Comparison of ENCODE assay signal across 13 cellular contexts in the genomic region with DNA sequence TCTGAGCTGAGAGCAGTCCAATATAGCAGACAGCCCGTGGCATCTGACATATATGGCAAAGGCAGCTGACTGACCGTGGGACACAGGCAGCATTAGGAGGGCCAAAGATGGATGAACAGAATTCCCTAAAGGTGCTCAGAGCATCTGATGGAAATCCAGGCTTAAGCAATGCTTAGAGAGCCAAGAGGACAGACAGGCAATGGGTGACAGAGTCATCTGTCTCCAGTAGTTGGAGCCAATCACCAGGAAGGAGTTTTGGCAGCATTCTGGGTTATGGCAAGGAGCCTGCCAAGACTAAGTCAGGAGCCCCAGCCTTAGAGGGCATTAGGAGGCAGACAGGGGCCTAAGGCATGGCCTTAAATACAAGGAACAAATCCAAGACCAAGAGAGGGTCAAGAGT.
A peak's percentile ranks its signal among the peaks of the same experiment; 100 is the strongest.
DNase-seq lines count a peak whose midpoint lies in the region; ATAC-seq and TF ChIP-seq lines count a peak whose summit lies in the region.
"Had no signal": no experiment of that assay in that cellular context is flagged by ENCODE, and none has a peak within 500 bp of the region (broad histone marks: within the 10 kb centered on the region; RNA-seq: fewer than 3 reads in every experiment).

No MANE protein-coding gene starts in this region.

- POLR2A ChIA-PET in activated CD8-positive, alpha-beta T cell treated with anti-CD3 and anti-CD28 coated beads for 36 hours (lab: Charles Lee) = interaction anchor here (1.4 kb wide), 1 partner anchor 9 kb away, joined by 3 read pairs; no protein-coding TSS in a partner anchor
- POLR2A ChIA-PET in activated CD8-positive, alpha-beta T cell treated with anti-CD3 and anti-CD28 coated beads, Interleukin-2, amount 10 ng/mL, durations not matched to agents 7 days and 5 days (lab: Charles Lee) = no interaction called here

- peak overlapping the region; percentile 94 for H3K27ac Mint-ChIP-seq in activated CD8-positive, alpha-beta T cell treated with anti-CD3 and anti-CD28 coated beads for 36 hours
- no peak overlapping the region for H3K27ac Mint-ChIP-seq in activated CD8-positive, alpha-beta T cell treated with anti-CD3 and anti-CD28 coated beads, Interleukin-2, amount 10 ng/mL, durations not matched to agents 7 days and 5 days

- no peak for TF ChIP-seq POLR2A in erythroblast (IDR thresholded peaks at IDR 0.05; ENCODE audit: low read length)

- 19 to 58% (median 44%) methylated on average over 2 of the region's 2 CpGs for WGBS in psoas muscle, 3 donors

- H3K4me1 ChIP-seq in psoas muscle = no peaks in the 10 kb centered on the region

- H3K4me1 Mint-ChIP-seq in activated CD8-positive, alpha-beta T cell treated with anti-CD3 and anti-CD28 coated beads for 36 hours (ENCODE audit: low read depth) = peaks cover 20% of the 10 kb centered on the region
- peaks cover 20% of the 10 kb centered on the region for H3K4me1 Mint-ChIP-seq in activated CD8-positive, alpha-beta T cell treated with anti-CD3 and anti-CD28 coated beads, Interleukin-2, amount 10 ng/mL, durations not matched to agents 7 days and 5 days (ENCODE audit: low read depth)

- ATAC-seq in activated CD8-positive, alpha-beta T cell treated with anti-CD3 and anti-CD28 coated beads for 36 hours = no peak
- no peak for ATAC-seq in activated CD8-positive, alpha-beta T cell treated with anti-CD3 and anti-CD28 coated beads, Interleukin-2, amount 10 ng/mL, durations not matched to agents 7 days and 5 days
- ATAC-seq in psoas muscle = peak; percentile 51 to 76 (median 65)

- intact Hi-C loops in activated CD8-positive, alpha-beta T cell treated with anti-CD3 and anti-CD28 coated beads for 36 hours (cut with micrococcal nuclease) = loop anchor here (5.0 kb wide), 1 partner anchor 185 kb away; no protein-coding TSS in a partner anchor
- intact Hi-C loops in psoas muscle (cut with DNase I) = no loop called here

- no peaks in the 10 kb centered on the region for H3K36me3 ChIP-seq in psoas muscle (ENCODE audit: insufficient read depth in 1 of 2, low read depth in 1 of 2)

- no peaks in the 10 kb centered on the region for H3K9me3 ChIP-seq in psoas muscle

- peak overlapping the region; percentile 17 for H3K4me3 Mint-ChIP-seq in activated CD8-positive, alpha-beta T cell treated with anti-CD3 and anti-CD28 coated beads for 36 hours
- H3K4me3 Mint-ChIP-seq in activated CD8-positive, alpha-beta T cell treated with anti-CD3 and anti-CD28 coated beads, Interleukin-2, amount 10 ng/mL, durations not matched to agents 7 days and 5 days = no peak overlapping the region

- CTCF ChIA-PET in activated CD8-positive, alpha-beta T cell treated with anti-CD3 and anti-CD28 coated beads for 36 hours (lab: Charles Lee) = interaction anchor here (1.3 kb wide), 1 partner anchor 21 kb away, joined by 3 read pairs; no protein-coding TSS in a partner anchor
- CTCF ChIA-PET in activated CD8-positive, alpha-beta T cell treated with anti-CD3 and anti-CD28 coated beads, Interleukin-2, amount 10 ng/mL, durations not matched to agents 7 days and 5 days (lab: Charles Lee) = no interaction called here

- H3K9me3 Mint-ChIP-seq in activated CD8-positive, alpha-beta T cell treated with anti-CD3 and anti-CD28 coated beads for 36 hours = peaks cover 5% of the 10 kb centered on the region
- peaks cover 8% of the 10 kb centered on the region for H3K9me3 Mint-ChIP-seq in activated CD8-positive, alpha-beta T cell treated with anti-CD3 and anti-CD28 coated beads, Interleukin-2, amount 10 ng/mL, durations not matched to agents 7 days and 5 days (ENCODE audit: insufficient read depth)

- no peak overlapping the region for H3K4me3 ChIP-seq in psoas muscle

- no peaks in the 10 kb centered on the region for H3K27me3 Mint-ChIP-seq in activated CD8-positive, alpha-beta T cell treated with anti-CD3 and anti-CD28 coated beads for 36 hours
- no peaks in the 10 kb centered on the region for H3K27me3 Mint-ChIP-seq in activated CD8-positive, alpha-beta T cell treated with anti-CD3 and anti-CD28 coated beads, Interleukin-2, amount 10 ng/mL, durations not matched to agents 7 days and 5 days (ENCODE audit: low read depth)

- no peak overlapping the region for H3K27ac ChIP-seq in psoas muscle

- H3K27me3 ChIP-seq in psoas muscle (ENCODE audit: insufficient read depth in 3 of 3, low read length in 2 of 3) = no peaks in the 10 kb centered on the region

- no peak for DNase-seq in activated CD8-positive, alpha-beta T cell treated with anti-CD3 and anti-CD28 coated beads for 36 hours
- DNase-seq in activated CD8-positive, alpha-beta T cell treated with anti-CD3 and anti-CD28 coated beads, Interleukin-2, amount 10 ng/mL, durations not matched to agents 7 days and 5 days = no peak
- peak; percentile 73 for DNase-seq in NCI-H446 treated with DMSO at 0.1 percent for 48 hours (lab: John Stamatoyannopoulos, UW)
- peak; percentile 30 to 35 for DNase-seq in erythroblast (lab: John Stamatoyannopoulos, UW)
- no peak for DNase-seq in psoas muscle
- no peak for DNase-seq in SKM-1 treated with dmso at 0.1 percent for 144 hours (lab: John Stamatoyannopoulos, UW; ENCODE audit: unreplicated experiment)
- no peak for DNase-seq in foreskin melanocyte
- no peak for DNase-seq in activated CD4-positive, CD25-positive, alpha-beta regulatory T cell treated with anti-CD3 and anti-CD28 coated beads, Interleukin-2, amount 50 U/mL, for 72 hours
- DNase-seq: AML-193, cerebellar nuclear complex, midbrain, NCI-H524, SW 1271 had no signal

- peaks cover 4% of the 10 kb centered on the region for H3K36me3 Mint-ChIP-seq in activated CD8-positive, alpha-beta T cell treated with anti-CD3 and anti-CD28 coated beads for 36 hours (ENCODE audit: low read depth)
- peaks cover 3% of the 10 kb centered on the region for H3K36me3 Mint-ChIP-seq in activated CD8-positive, alpha-beta T cell treated with anti-CD3 and anti-CD28 coated beads, Interleukin-2, amount 10 ng/mL, durations not matched to agents 7 days and 5 days (ENCODE audit: low read depth)

- TF ChIP-seq CTCF in activated CD8-positive, alpha-beta T cell treated with anti-CD3 and anti-CD28 coated beads for 36 hours (IDR thresholded peaks at IDR 0.05) = no peak
- no peak for TF ChIP-seq CTCF in psoas muscle (IDR thresholded peaks at IDR 0.05)

Comparison
In these comparisons a context has a peak if more than half of its experiments do, and no peak if none do; other contexts are left out.
1. ATAC-seq: peak in psoas muscle (4 of 4); none in activated CD8-positive, alpha-beta T cell treated with anti-CD3 and anti-CD28 coated beads for 36 hours (single experiment) and activated CD8-positive, alpha-beta T cell treated with anti-CD3 and anti-CD28 coated beads, Interleukin-2, amount 10 ng/mL, durations not matched to agents 7 days and 5 days (single experiment).
2. DNase-seq: peak in NCI-H446 treated with DMSO at 0.1 percent for 48 hours (single experiment) and erythroblast (2 of 2); none in activated CD8-positive, alpha-beta T cell treated with anti-CD3 and anti-CD28 coated beads for 36 hours (single experiment), activated CD8-positive, alpha-beta T cell treated with anti-CD3 and anti-CD28 coated beads, Interleukin-2, amount 10 ng/mL, durations not matched to agents 7 days and 5 days (single experiment), psoas muscle (0 of 2), SKM-1 treated with dmso at 0.1 percent for 144 hours (single experiment), foreskin melanocyte (single experiment) and activated CD4-positive, CD25-positive, alpha-beta regulatory T cell treated with anti-CD3 and anti-CD28 coated beads, Interleukin-2, amount 50 U/mL, for 72 hours (single experiment).